8 cellular contexts compared by ENCODE assay signal in the genomic region with DNA sequence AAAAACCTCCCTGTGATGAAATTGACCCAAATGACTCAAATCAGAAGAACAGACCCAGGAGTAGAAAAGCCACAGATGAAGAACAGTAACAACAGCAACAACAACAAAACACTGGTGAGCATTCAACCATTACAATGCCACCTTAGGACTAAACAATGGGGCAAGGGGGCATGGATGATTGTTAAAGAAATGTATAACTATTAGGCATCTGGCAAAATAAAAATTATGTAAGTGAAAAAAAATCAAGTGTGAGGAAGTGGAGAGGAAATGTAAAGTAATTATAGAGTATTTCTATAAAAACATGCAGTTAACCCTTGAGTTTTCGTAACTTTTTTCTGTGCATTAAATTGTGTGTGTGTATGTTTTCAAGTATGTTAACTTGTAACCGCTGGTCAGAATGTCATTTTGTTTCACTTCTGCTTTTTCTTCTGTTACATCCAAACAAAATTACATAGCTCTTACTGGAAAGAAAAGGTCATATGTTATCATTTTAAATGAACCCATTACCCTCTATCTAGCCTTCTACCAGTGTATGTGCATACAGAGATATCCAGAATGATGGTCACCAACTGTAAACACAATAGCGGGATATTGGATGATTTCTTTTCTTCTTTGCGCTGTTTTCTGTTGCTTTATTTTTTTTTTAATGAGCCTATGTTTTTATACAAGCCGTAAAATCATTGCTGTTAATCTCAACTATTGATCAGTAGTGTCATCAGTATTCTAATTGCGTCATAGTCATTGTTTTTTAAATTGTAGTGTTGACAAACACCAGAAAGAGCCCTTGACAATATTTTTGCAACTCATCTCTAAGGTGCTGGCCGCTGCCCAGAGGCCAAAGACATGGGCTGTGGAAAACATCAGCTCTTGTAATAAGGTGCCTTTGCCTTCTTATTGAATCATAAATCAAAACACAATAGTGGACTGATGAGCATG.
A peak's percentile ranks its signal among the peaks of the same experiment; 100 is the strongest.
DNase-seq lines count a peak whose midpoint lies in the region; ATAC-seq lines count a peak whose summit lies in the region.

No MANE protein-coding gene starts in this region.

- DNase-seq in NAMALWA (ENCODE audit: low spot score) (peak; percentile 85), memory B cell (ENCODE audit: low spot score in 2 of 2) (no peak), hepatic stellate cell (ENCODE audit: low spot score) (no peak), midbrain (lab: John Stamatoyannopoulos, UW) (no peak), NCI-H82 (lab: John Stamatoyannopoulos, UW) (no peak), H4 (ENCODE audit: low spot score) (no peak)

- H3K4me1 Mint-ChIP-seq in memory B cell, result peaks cover 26% of the 10 kb centered on the region

- H3K27me3 Mint-ChIP-seq in memory B cell, result no peaks in the 10 kb centered on the region

- H3K4me3 Mint-ChIP-seq in memory B cell, result peak overlapping the region; percentile 16

- H3K27ac Mint-ChIP-seq in memory B cell, result peak overlapping the region; percentile 92

- ATAC-seq in GM18870 (IDR thresholded peaks at IDR 0.05; ENCODE audit: unreplicated experiment) (peak; percentile 90), HG02642 (IDR thresholded peaks at IDR 0.05; ENCODE audit: poor library complexity, unreplicated experiment) (peak; percentile 84), memory B cell (ENCODE audit: low read depth) (peak; percentile 70)

- H3K36me3 Mint-ChIP-seq in memory B cell, result peaks cover 11% of the 10 kb centered on the region

- H3K9me3 Mint-ChIP-seq in memory B cell, result peaks cover 6% of the 10 kb centered on the region
